Comparison of ENCODE assay signal across 8 cellular contexts in the genomic region with DNA sequence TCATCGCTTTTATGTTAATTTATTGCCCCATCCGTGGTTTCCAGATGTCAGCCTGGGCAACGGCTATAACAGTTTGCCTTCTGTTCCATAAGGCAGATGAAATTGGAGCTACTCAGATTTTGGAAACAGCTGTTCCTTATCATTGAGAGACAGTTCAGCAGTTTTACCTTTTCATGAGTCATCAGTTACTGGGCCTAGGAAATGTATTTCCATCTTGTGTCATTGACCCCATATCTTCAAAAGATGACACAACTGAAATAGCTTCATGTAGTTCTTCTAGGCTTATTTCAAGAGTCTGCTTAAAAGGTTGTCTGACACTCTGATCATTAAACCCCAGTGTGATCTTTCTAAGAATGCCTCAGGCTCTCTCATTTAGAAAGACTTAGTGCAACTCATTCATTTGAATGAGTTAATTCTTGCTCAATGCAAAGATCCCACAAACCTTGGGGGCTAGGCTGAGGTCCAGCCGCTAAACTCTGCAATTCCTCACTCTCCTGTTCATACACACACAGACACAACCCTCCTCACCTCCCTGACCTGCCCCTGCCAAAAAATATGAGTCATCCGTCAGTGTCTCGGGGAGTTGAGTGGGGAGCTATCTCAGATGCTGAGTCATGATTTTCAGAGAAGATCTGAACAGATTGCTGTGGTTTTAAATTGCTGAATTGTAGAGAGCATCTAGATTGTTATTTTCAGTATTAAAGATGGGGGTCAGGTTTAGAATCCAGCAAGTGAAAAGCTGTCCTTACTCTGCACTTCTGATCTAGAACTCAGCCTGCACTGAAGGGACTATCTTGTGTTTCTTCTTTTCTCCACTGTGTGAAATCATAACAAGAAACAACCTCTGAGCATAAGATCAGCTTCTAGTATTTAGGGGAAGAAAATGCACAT.
DNase-seq lines count a peak whose midpoint lies in the region; ATAC-seq lines count a peak whose summit lies in the region.

No MANE protein-coding gene starts in this region.

- DNase-seq in GF-D8 (lab: John Stamatoyannopoulos, UW) = peak; percentile 17
- DNase-seq in HCEC 1CT = peak; percentile 94
- DNase-seq in NCI-H2171 (lab: John Stamatoyannopoulos, UW) = peak; percentile 79
- DNase-seq in activated T-cell treated with anti-CD3 and anti-CD28 coated beads for 48 hours (ENCODE audit: low read depth) = peak; percentile 36
- DNase-seq in head of caudate nucleus = peak in 30 of 42 donors; percentile 16 to 84 (median 54)
- DNase-seq in stimulated activated CD4-positive, alpha-beta T cell treated with anti-CD3 and anti-CD28 coated beads, Interleukin-12 subunit alpha, Interleukin-12 subunit beta, amount 100 ng/mL, for 4 hours = peak; percentile 11
- no peak for DNase-seq in DMS153 (lab: John Stamatoyannopoulos, UW)

- intact Hi-C loops in head of caudate nucleus (cut with DNase I) = no loop called here

- no peak for ATAC-seq in HG02970 (IDR thresholded peaks at IDR 0.05; ENCODE audit: low FRiP score, unreplicated experiment)
